ENCODE assay signal across 19 cellular contexts in genomic region chr4:171203425-171203824, GRCh38.
DNase-seq lines count a peak whose midpoint lies in the region; ATAC-seq, FAIRE-seq and TF ChIP-seq lines count a peak whose summit lies in the region.
"Had no signal": no experiment of that assay in that cellular context is flagged by ENCODE, and none has a peak within 500 bp of the region (broad histone marks: within the 10 kb centered on the region; RNA-seq: fewer than 3 reads in every experiment).

No MANE protein-coding gene starts in this region.

- no peaks in the 10 kb centered on the region for H3K27me3 Mint-ChIP-seq in immature natural killer cell (ENCODE audit: low read depth in 3 of 3)
- H3K27me3 Mint-ChIP-seq: activated naive CD8-positive, alpha-beta T cell; CD8-positive, alpha-beta memory T cell had no signal

- no peaks in the 10 kb centered on the region for H3K79me2 ChIP-seq in KMS-11 (ENCODE audit: insufficient read depth, low read depth)

- no peak overlapping the region for H3K9ac ChIP-seq in KMS-11

- WGBS in A549 (ENCODE audit: missing lambda C conversion rate): 8% methylated on average over 2 of the region's 2 CpGs

- no peak for FAIRE-seq in A549 (lab: Jason Lieb, UNC)
- FAIRE-seq: A204.1, keratinocyte had no signal

- CTCF ChIA-PET in A549 (lab: Yijun Ruan, JAX): no interaction called here

- DNase-seq in A549 (ENCODE audit: low read depth in 1 of 2, low spot score in 1 of 2) (peak in 1 of 2 experiments; percentile 78), astrocyte of the cerebellum (ENCODE audit: low read depth) (peak; percentile 1), iris pigment epithelial cell (ENCODE audit: low read depth) (peak; percentile 13), T-helper 2 cell (no peak), LoVo (ENCODE audit: low spot score) (no peak), immature natural killer cell (no peak)
- DNase-seq: activated CD4-positive, alpha-beta T cell treated with anti-CD3 and anti-CD28 coated beads for 4 hours; CD8-positive, alpha-beta memory T cell; glutamatergic neuron; midbrain; NCI-H2171 treated with DMSO at 0.1 percent for 48 hours; ovary had no signal

- POLR2A ChIA-PET in A549 (lab: Yijun Ruan, JAX): no interaction called here

- H3K9me3 Mint-ChIP-seq in immature natural killer cell: peaks cover 11 to 67% (median 29%) of the 10 kb centered on the region in 6 donors

- H3K4me1 Mint-ChIP-seq in immature natural killer cell: no peaks in the 10 kb centered on the region
- H3K4me1 Mint-ChIP-seq: CD8-positive, alpha-beta memory T cell had no signal

- no peak overlapping the region for H2AFZ ChIP-seq in KMS-11 (ENCODE audit: low read depth)

- H3K27ac ChIP-seq in A549: peak overlapping the region; percentile 49 to 60; a peak in 4 of 6 replicates
- H3K27ac ChIP-seq in KMS-11: no peak overlapping the region
- H3K27ac ChIP-seq: ovary had no signal

- no peaks in the 10 kb centered on the region for H4K20me1 ChIP-seq in KMS-11 (ENCODE audit: insufficient read depth)

- H3K27ac Mint-ChIP-seq in immature natural killer cell: no peak overlapping the region
- H3K27ac Mint-ChIP-seq: activated naive CD8-positive, alpha-beta T cell; CD8-positive, alpha-beta memory T cell; T-helper 2 cell treated with Interferon-gamma antibody and Interleukin-4, amounts not matched to agents 5 μg/mL and 100 μg/mL, for 36 hours had no signal

- no peak for TF ChIP-seq RAD21 in A549 (conservative IDR thresholded peaks at IDR 0.05 in 1 of 2, IDR thresholded peaks at IDR 0.05 in 1 of 2)

- H3K9me3 ChIP-seq in A549: no peaks in the 10 kb centered on the region
- H3K9me3 ChIP-seq: ovary had no signal

- peaks cover 0 to 6% (median 0%) of the 10 kb centered on the region in 3 donors for H3K36me3 Mint-ChIP-seq in immature natural killer cell
- H3K36me3 Mint-ChIP-seq: activated naive CD8-positive, alpha-beta T cell; CD8-positive, alpha-beta memory T cell had no signal

- H3K4me2 ChIP-seq in A549 (peak overlapping the region; percentile 53), KMS-11 (peak overlapping the region; percentile 18; the same call in 1 of the 2 replicates)

- in situ Hi-C loops in astrocyte of the cerebellum (cut with HindIII; ENCODE audit: low sequenced_read_pairs): no loop called here

- H3K4me1 ChIP-seq in A549 (peaks cover 13% of the 10 kb centered on the region; the same call in 2 of the 3 replicates), KMS-11 (ENCODE audit: low read depth, poor library complexity, severe bottlenecking) (peaks cover 19% of the 10 kb centered on the region)

- no peak for TF ChIP-seq CTCF in A549 (IDR thresholded peaks at IDR 0.05)
- no peak for TF ChIP-seq CTCF in KMS-11 (conservative IDR thresholded peaks at IDR 0.05; ENCODE audit: low read depth, low read length)
- TF ChIP-seq CTCF in astrocyte of the cerebellum (IDR thresholded peaks at IDR 0.05; ENCODE audit: low read depth, low read length, missing control alignments): no peak

- no peaks in the 10 kb centered on the region for H3K27me3 ChIP-seq in KMS-11 (ENCODE audit: insufficient read depth, low read depth)
- H3K27me3 ChIP-seq: ovary had no signal

- H3K4me3 ChIP-seq in A549 (no peak overlapping the region), KMS-11 (IDR thresholded peaks at IDR 0.05; ENCODE audit: insufficient read depth, low read depth, low read length) (no peak overlapping the region), astrocyte of the cerebellum (ENCODE audit: low read depth, low read length) (no peak overlapping the region)
- H3K4me3 ChIP-seq: ovary had no signal

- H3K36me3 ChIP-seq in KMS-11 (ENCODE audit: insufficient read depth): no peaks in the 10 kb centered on the region
- H3K36me3 ChIP-seq: ovary had no signal

- H3K4me3 Mint-ChIP-seq in immature natural killer cell: no peak overlapping the region
- H3K4me3 Mint-ChIP-seq: activated naive CD8-positive, alpha-beta T cell; CD8-positive, alpha-beta memory T cell; T-helper 2 cell treated with Interferon-gamma antibody and Interleukin-4, amounts not matched to agents 5 μg/mL and 100 μg/mL, for 36 hours had no signal

- ATAC-seq in A549 (peak; percentile 43 to 98; a peak in 4 of 6 replicates), HG03571 (IDR thresholded peaks at IDR 0.05; ENCODE audit: unreplicated experiment) (no peak)
- ATAC-seq: Right ventricle myocardium inferior had no signal

- no peak for TF ChIP-seq POLR2A in A549 (IDR thresholded peaks at IDR 0.05; ENCODE audit: low read length)

- no peak for TF ChIP-seq EP300 in A549 (IDR thresholded peaks at IDR 0.05)

TF ChIP-seq in A549, 52 proteins besides CTCF, POLR2A, EP300 and RAD21:
- TF ChIP-seq MAFK (IDR thresholded peaks at IDR 0.05; ENCODE audit: partially characterized antibody): peak; percentile 37
- TF ChIP-seq JUNB (IDR thresholded peaks at IDR 0.05): 0 out of 2 replicates have a peak, but pooled peaks have one; percentile 31
- TF ChIP-seq ZSCAN20 (CRISPR knock-in tag; IDR thresholded peaks at IDR 0.05): no peak
- no peak for TF ChIP-seq FOSL2 (IDR thresholded peaks at IDR 0.05)
- TF ChIP-seq FOSL2 (CRISPR knock-in tag; IDR thresholded peaks at IDR 0.05): peak; percentile 46
- TF ChIP-seq NFE2L2 (conservative IDR thresholded peaks at IDR 0.05; ENCODE audit: low read length): 0 out of 2 replicates have a peak, but pooled peaks have one; percentile 11

Comparison
In these comparisons a context has a peak if more than half of its experiments do, and no peak if none do; other contexts are left out.
1. DNase-seq: peak in astrocyte of the cerebellum (single experiment) and iris pigment epithelial cell (single experiment); none in T-helper 2 cell (0 of 5), LoVo (single experiment) and immature natural killer cell (0 of 3).